ENCODE assay signal across 6 cellular contexts in genomic region chr11:89029671-89030070, GRCh38. TPM values are rescaled to one million over a fixed set of nuclear protein-coding genes. Genes with fewer than 3 reads are reported as not detected.
"Had no signal": no experiment of that assay in that cellular context is flagged by ENCODE, and none has a peak within 500 bp of the region (broad histone marks: within the 10 kb centered on the region; RNA-seq: fewer than 3 reads in every experiment).

No MANE protein-coding gene starts in this region.

RNA-seq across cellular contexts. Expression of gene GRM5, which starts 36.1 kb away (rescaled TPM):
- total RNA-seq: MCF 10A, NCI-H460, OCI-LY7, PC-9, Right ventricle myocardium inferior, RPMI7951 had no signal
